29 cellular contexts compared by ENCODE assay signal in the genomic region with DNA sequence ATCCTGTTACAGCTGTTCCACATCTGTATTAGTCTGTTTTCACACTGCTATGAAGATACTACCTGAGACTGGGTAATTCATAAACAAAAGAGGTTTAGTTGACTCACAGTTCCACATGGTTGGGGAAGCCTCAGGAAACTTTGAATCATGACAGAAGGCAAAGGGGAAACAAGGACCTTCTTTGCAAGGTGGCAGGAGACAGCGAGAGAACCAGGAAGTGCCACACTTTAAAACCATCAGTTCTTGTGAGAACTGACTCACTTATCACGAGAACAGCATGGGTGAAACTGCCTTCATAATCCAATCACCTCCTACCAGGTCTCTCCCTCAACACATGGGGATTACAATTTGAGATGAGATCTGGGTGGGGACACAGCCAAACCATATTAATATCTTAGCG.
A peak's percentile ranks its signal among the peaks of the same experiment; 100 is the strongest.
DNase-seq lines count a peak whose midpoint lies in the region; ATAC-seq, FAIRE-seq and TF ChIP-seq lines count a peak whose summit lies in the region.
"Had no signal": no experiment of that assay in that cellular context is flagged by ENCODE, and none has a peak within 500 bp of the region (broad histone marks: within the 10 kb centered on the region; RNA-seq: fewer than 3 reads in every experiment).

No MANE protein-coding gene starts in this region.

- ATAC-seq in activated CD8-positive, alpha-beta T cell treated with anti-CD3 and anti-CD28 coated beads for 36 hours = peak; percentile 67
- ATAC-seq in activated CD8-positive, alpha-beta T cell treated with anti-CD3 and anti-CD28 coated beads, Interleukin-2, amount 10 ng/mL, durations not matched to agents 7 days and 5 days = no peak
- no peak for ATAC-seq in K562
- ATAC-seq: left ventricle myocardium superior; naive thymus-derived CD8-positive, alpha-beta T cell; Right ventricle myocardium inferior; WTC11 had no signal

- TF ChIP-seq RAD21 in K562 (CRISPR knock-in tag; conservative IDR thresholded peaks at IDR 0.05 in 1 of 2, IDR thresholded peaks at IDR 0.05 in 1 of 2) = no peak

- in situ Hi-C loops in K562 (cut with MboI) = loop anchor here (5.0 kb wide), 1 partner anchor 95 kb away; no protein-coding TSS in a partner anchor

- no peaks in the 10 kb centered on the region for H3K36me3 Mint-ChIP-seq in activated CD8-positive, alpha-beta T cell treated with anti-CD3 and anti-CD28 coated beads for 36 hours (ENCODE audit: low read depth)
- H3K36me3 Mint-ChIP-seq in activated CD8-positive, alpha-beta T cell treated with anti-CD3 and anti-CD28 coated beads, Interleukin-2, amount 10 ng/mL, durations not matched to agents 7 days and 5 days (ENCODE audit: low read depth) = no peaks in the 10 kb centered on the region
- H3K36me3 Mint-ChIP-seq: immature natural killer cell; naive thymus-derived CD8-positive, alpha-beta T cell; WTC11 had no signal

- TF ChIP-seq CTCF in activated CD8-positive, alpha-beta T cell treated with anti-CD3 and anti-CD28 coated beads for 36 hours (IDR thresholded peaks at IDR 0.05) = no peak
- TF ChIP-seq CTCF in K562 (IDR thresholded peaks at IDR 0.05 in 2 of 3, conservative IDR thresholded peaks at IDR 0.05 in 1 of 3; ENCODE audit: insufficient read depth in 2 of 3, low read depth in 1 of 3, low read length in 3 of 3) = no peak

- no peak overlapping the region for H3K9ac ChIP-seq in K562 (ENCODE audit: insufficient read depth in 1 of 2, low read depth in 2 of 2, low read length in 2 of 2)

- no peak overlapping the region for H3K27ac Mint-ChIP-seq in activated CD8-positive, alpha-beta T cell treated with anti-CD3 and anti-CD28 coated beads for 36 hours
- H3K27ac Mint-ChIP-seq in activated CD8-positive, alpha-beta T cell treated with anti-CD3 and anti-CD28 coated beads, Interleukin-2, amount 10 ng/mL, durations not matched to agents 7 days and 5 days = no peak overlapping the region
- H3K27ac Mint-ChIP-seq: immature natural killer cell; naive thymus-derived CD8-positive, alpha-beta T cell; WTC11 had no signal

- no peaks in the 10 kb centered on the region for H3K79me2 ChIP-seq in K562 (ENCODE audit: control insufficient read depth, insufficient read depth, low read length)

- H3K9me3 ChIP-seq in K562 (replicated peaks; ENCODE audit: control insufficient read depth, insufficient read depth, low read depth, low read length) = no peaks in the 10 kb centered on the region
- H3K9me3 ChIP-seq: HAP-1, suprapubic skin had no signal

- WGBS in K562 (ENCODE audit: insufficient coverage, low coverage, missing lambda C conversion rate) = 0% methylated on average over 3 of the region's 3 CpGs

- no peaks in the 10 kb centered on the region; the same call in 1 of the 2 replicates for H4K20me1 ChIP-seq in K562 (replicated peaks; ENCODE audit: control insufficient read depth, insufficient read depth, low read length)

- intact Hi-C loops in activated CD8-positive, alpha-beta T cell treated with anti-CD3 and anti-CD28 coated beads for 36 hours (cut with micrococcal nuclease) = loop anchor here (5.0 kb wide), 1 partner anchor 130 kb away; no protein-coding TSS in a partner anchor
- intact Hi-C loops in K562 (cut with micrococcal nuclease) = loop anchor here (5.0 kb wide), 1 partner anchor 390 kb away; no protein-coding TSS in a partner anchor

- CTCF ChIA-PET in activated CD8-positive, alpha-beta T cell treated with anti-CD3 and anti-CD28 coated beads for 36 hours (lab: Charles Lee) = interaction anchor here (1.3 to 1.7 kb wide), 2 partner anchors 14 to 96 kb away, joined by 3 to 7 read pairs; no protein-coding TSS in a partner anchor
- CTCF ChIA-PET in activated CD8-positive, alpha-beta T cell treated with anti-CD3 and anti-CD28 coated beads, Interleukin-2, amount 10 ng/mL, durations not matched to agents 7 days and 5 days (lab: Charles Lee) = no interaction called here
- CTCF ChIA-PET in K562 (lab: Yijun Ruan, JAX; ENCODE audit: low intra/inter-chr PET ratio) = no interaction called here

- no peak for FAIRE-seq in K562 (lab: Jason Lieb, UNC)
- FAIRE-seq: endometrium, urothelium cell line had no signal

- H3K36me3 ChIP-seq in K562 (ENCODE audit: control insufficient read depth, insufficient read depth, low read length) = no peaks in the 10 kb centered on the region
- H3K36me3 ChIP-seq: HAP-1, suprapubic skin had no signal

- H3K9me1 ChIP-seq in K562 (ENCODE audit: control insufficient read depth, insufficient read depth, low read length) = no peaks in the 10 kb centered on the region

- no peak overlapping the region for H2AFZ ChIP-seq in K562 (ENCODE audit: low read depth, low read length)

- H3K4me3 Mint-ChIP-seq in activated CD8-positive, alpha-beta T cell treated with anti-CD3 and anti-CD28 coated beads for 36 hours = no peak overlapping the region
- no peak overlapping the region for H3K4me3 Mint-ChIP-seq in activated CD8-positive, alpha-beta T cell treated with anti-CD3 and anti-CD28 coated beads, Interleukin-2, amount 10 ng/mL, durations not matched to agents 7 days and 5 days
- H3K4me3 Mint-ChIP-seq: immature natural killer cell; naive thymus-derived CD8-positive, alpha-beta T cell; WTC11 had no signal

- no peaks in the 10 kb centered on the region for H3K27me3 ChIP-seq in K562 (ENCODE audit: control insufficient read depth in 2 of 2, insufficient read depth in 2 of 2, low read length in 2 of 2)
- H3K27me3 ChIP-seq: suprapubic skin had no signal

- no peak for DNase-seq in activated CD8-positive, alpha-beta T cell treated with anti-CD3 and anti-CD28 coated beads for 36 hours
- DNase-seq in activated CD8-positive, alpha-beta T cell treated with anti-CD3 and anti-CD28 coated beads, Interleukin-2, amount 10 ng/mL, durations not matched to agents 7 days and 5 days = no peak
- DNase-seq in HT1080 (ENCODE audit: low read depth) (peak; percentile 24), K562 (ENCODE audit: extremely low read depth in 1 of 4, low spot score in 3 of 4) (no peak), renal cortical epithelial cell (ENCODE audit: low read depth) (peak; percentile 87), SKM-1 treated with dmso at 0.1 percent for 144 hours (lab: John Stamatoyannopoulos, UW; ENCODE audit: unreplicated experiment) (no peak), LoVo (ENCODE audit: low spot score) (no peak), epidermal melanocyte (ENCODE audit: insufficient read length, low spot score) (no peak)
- DNase-seq: activated T-cell treated with anti-CD3 and anti-CD28 coated beads, Interleukin-2, amount 50 U/mL, for 1 hour; aorta; C1 segment of cervical spinal cord; caudate nucleus; dermis blood vessel endothelial cell; EL; immature natural killer cell; left ventricle myocardium superior; midbrain; naive thymus-derived CD8-positive, alpha-beta T cell; NCI-H1105 treated with DMSO at 0.1 percent for 48 hours; NCI-H2029; NCI-H2227 treated with DMSO at 0.1 percent for 48 hours; NCI-H69; occipital lobe had no signal

- POLR2A ChIA-PET in activated CD8-positive, alpha-beta T cell treated with anti-CD3 and anti-CD28 coated beads for 36 hours (lab: Charles Lee) = no interaction called here
- POLR2A ChIA-PET in activated CD8-positive, alpha-beta T cell treated with anti-CD3 and anti-CD28 coated beads, Interleukin-2, amount 10 ng/mL, durations not matched to agents 7 days and 5 days (lab: Charles Lee) = no interaction called here
- POLR2A ChIA-PET in K562 (lab: Yijun Ruan, JAX) = interaction anchor here (0.7 kb wide), 1 partner anchor 80 kb away, joined by 3 read pairs; no protein-coding TSS in a partner anchor

- no peaks in the 10 kb centered on the region for H3K4me1 ChIP-seq in K562 (replicated peaks in 1 of 2; ENCODE audit: control insufficient read depth in 2 of 2, insufficient read depth in 2 of 2, low read length in 2 of 2)
- H3K4me1 ChIP-seq: HAP-1, suprapubic skin had no signal

- TF ChIP-seq EP300 in K562 (IDR thresholded peaks at IDR 0.05; ENCODE audit: low read length) = no peak

- no TSS peak for BruUV-seq in K562 (replicated peaks; lab: Mats Ljungman, UMichigan)

- H3K4me2 ChIP-seq in K562 (ENCODE audit: insufficient read depth, low read length) = no peak overlapping the region

- peaks cover 3% of the 10 kb centered on the region for H3K27me3 Mint-ChIP-seq in activated CD8-positive, alpha-beta T cell treated with anti-CD3 and anti-CD28 coated beads for 36 hours
- H3K27me3 Mint-ChIP-seq in activated CD8-positive, alpha-beta T cell treated with anti-CD3 and anti-CD28 coated beads, Interleukin-2, amount 10 ng/mL, durations not matched to agents 7 days and 5 days (ENCODE audit: low read depth) = peaks cover 3% of the 10 kb centered on the region

- H3K4me3 ChIP-seq in K562 = no peak overlapping the region
- H3K4me3 ChIP-seq: HAP-1, suprapubic skin had no signal

- no peaks in the 10 kb centered on the region for H3K9me3 Mint-ChIP-seq in activated CD8-positive, alpha-beta T cell treated with anti-CD3 and anti-CD28 coated beads for 36 hours
- H3K9me3 Mint-ChIP-seq in activated CD8-positive, alpha-beta T cell treated with anti-CD3 and anti-CD28 coated beads, Interleukin-2, amount 10 ng/mL, durations not matched to agents 7 days and 5 days (ENCODE audit: insufficient read depth) = no peaks in the 10 kb centered on the region
- H3K9me3 Mint-ChIP-seq: naive thymus-derived CD8-positive, alpha-beta T cell; WTC11 had no signal

- no peak overlapping the region for H3K27ac ChIP-seq in K562 (ENCODE audit: extremely low read depth, low read depth, low read length)
- H3K27ac ChIP-seq: suprapubic skin had no signal

- H3K4me1 Mint-ChIP-seq in activated CD8-positive, alpha-beta T cell treated with anti-CD3 and anti-CD28 coated beads for 36 hours (ENCODE audit: low read depth) = peaks cover 4% of the 10 kb centered on the region
- H3K4me1 Mint-ChIP-seq in activated CD8-positive, alpha-beta T cell treated with anti-CD3 and anti-CD28 coated beads, Interleukin-2, amount 10 ng/mL, durations not matched to agents 7 days and 5 days (ENCODE audit: low read depth) = no peaks in the 10 kb centered on the region
- H3K4me1 Mint-ChIP-seq: immature natural killer cell; naive thymus-derived CD8-positive, alpha-beta T cell had no signal

- TF ChIP-seq POLR2A in K562 (conservative IDR thresholded peaks at IDR 0.05) = no peak

TF ChIP-seq in K562, 482 proteins besides CTCF, POLR2A, EP300 and RAD21:
- TF ChIP-seq CHD2 (IDR thresholded peaks at IDR 0.05; ENCODE audit: low read depth, low read length) (peak; percentile 48), HBP1 (CRISPR knock-in tag; IDR thresholded peaks at IDR 0.05) (no peak), KAT7 (CRISPR knock-in tag; IDR thresholded peaks at IDR 0.05; ENCODE audit: borderline replicate concordance) (no peak)

Comparison
In these comparisons a context has a peak if more than half of its experiments do, and no peak if none do; other contexts are left out.
1. DNase-seq: peak in HT1080 (single experiment) and renal cortical epithelial cell (single experiment); none in activated CD8-positive, alpha-beta T cell treated with anti-CD3 and anti-CD28 coated beads for 36 hours (single experiment), activated CD8-positive, alpha-beta T cell treated with anti-CD3 and anti-CD28 coated beads, Interleukin-2, amount 10 ng/mL, durations not matched to agents 7 days and 5 days (single experiment), K562 (0 of 4), SKM-1 treated with dmso at 0.1 percent for 144 hours (single experiment), LoVo (single experiment) and epidermal melanocyte (single experiment).